ENCODE assay signal across 9 cellular contexts in the genomic region with DNA sequence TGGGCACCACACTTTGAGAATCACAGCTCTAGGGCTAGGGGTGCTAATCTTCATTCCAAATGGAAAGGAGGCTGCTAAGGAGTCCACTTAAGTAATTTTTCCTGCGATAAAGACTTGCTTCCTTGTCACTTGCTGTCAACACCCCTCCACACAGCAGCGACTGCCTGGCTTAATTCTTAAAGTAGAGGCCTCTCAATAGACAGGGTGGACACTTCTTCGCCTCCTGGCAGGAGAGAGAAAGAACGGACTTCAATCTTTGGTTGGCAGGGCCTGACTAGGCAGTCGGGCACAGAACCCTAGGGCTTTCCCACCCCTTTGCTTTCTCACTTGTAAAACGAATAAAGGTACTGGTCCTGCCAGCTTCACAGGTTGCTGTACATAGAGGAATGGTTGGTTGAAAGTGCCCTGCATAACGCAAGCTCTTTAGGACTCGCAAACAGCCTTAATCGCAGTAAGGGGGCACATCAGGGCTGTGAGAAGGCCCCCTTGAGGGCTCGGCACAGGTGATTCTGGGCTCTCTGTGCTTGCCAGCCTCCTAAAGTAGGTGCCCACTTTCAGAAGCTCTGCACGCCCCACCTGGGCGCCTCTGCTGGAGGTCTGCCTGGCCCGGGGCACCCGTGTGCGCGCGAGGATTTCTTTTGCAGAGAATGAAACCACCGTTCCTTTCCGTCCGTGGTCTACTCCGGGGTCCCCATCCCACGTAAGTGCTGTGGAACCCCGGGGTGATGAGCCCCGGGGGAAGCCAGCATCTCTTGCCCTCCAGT. TPM values are rescaled to one million over a fixed set of nuclear protein-coding genes. Genes with fewer than 3 reads are reported as not detected.
DNase-seq lines count a peak whose midpoint lies in the region; ATAC-seq and TF ChIP-seq lines count a peak whose summit lies in the region.
"Had no signal": no experiment of that assay in that cellular context is flagged by ENCODE, and none has a peak within 500 bp of the region (broad histone marks: within the 10 kb centered on the region; RNA-seq: fewer than 3 reads in every experiment).

No MANE protein-coding gene starts in this region.

- H3K9me3 ChIP-seq in heart left ventricle (peaks cover 0 to 10% (median 0%) of the 10 kb centered on the region in 12 donors), endodermal cell (ENCODE audit: control insufficient read depth, low read length) (peaks cover 33% of the 10 kb centered on the region), uterus (no peaks in the 10 kb centered on the region)

- TF ChIP-seq CTCF in heart left ventricle (IDR thresholded peaks at IDR 0.05) (peak in 1 of 12 donors; percentile 7), endodermal cell (conservative IDR thresholded peaks at IDR 0.05) (no peak), uterus (IDR thresholded peaks at IDR 0.05) (no peak)

- H3K9ac ChIP-seq in endodermal cell (ENCODE audit: extremely low read depth, low read length, poor library complexity, severe bottlenecking) = no peak overlapping the region

- H3K9me3 Mint-ChIP-seq in endodermal cell (peaks cover 22% of the 10 kb centered on the region), naive B cell (peaks cover 0 to 4% (median 3%) of the 10 kb centered on the region in 7 donors)

- H3K27me3 Mint-ChIP-seq in endodermal cell (ENCODE audit: insufficient read depth) = peaks cover 80% of the 10 kb centered on the region
- peaks cover 50 to 55% (median 52%) of the 10 kb centered on the region in 3 donors for H3K27me3 Mint-ChIP-seq in naive B cell

- H3K36me3 ChIP-seq in heart left ventricle = no peaks in the 10 kb centered on the region
- H3K36me3 ChIP-seq in endodermal cell (ENCODE audit: control insufficient read depth, insufficient read depth, low read length) = no peaks in the 10 kb centered on the region
- H3K36me3 ChIP-seq in uterus = no peaks in the 10 kb centered on the region

- DNase-seq in heart left ventricle (no peak), cardiac septum (ENCODE audit: low spot score) (no peak), endodermal cell (no peak), naive B cell (no peak), uterus (no peak), NCI-H1417 treated with DMSO at 0.1 percent for 48 hours (lab: John Stamatoyannopoulos, UW) (no peak), NCI-H526 treated with DMSO at 0.1 percent for 48 hours (lab: John Stamatoyannopoulos, UW) (no peak), mucosa of gallbladder (ENCODE audit: low spot score) (no peak)

- H3K27me3 ChIP-seq in heart left ventricle (peaks cover 0 to 17% (median 0%) of the 10 kb centered on the region in 9 donors), endodermal cell (ENCODE audit: control insufficient read depth, insufficient read depth, low read length, poor library complexity, severe bottlenecking) (peaks cover 65% of the 10 kb centered on the region), uterus (no peaks in the 10 kb centered on the region)

- H3K4me3 Mint-ChIP-seq in endodermal cell (peak overlapping the region; percentile 53), naive B cell (peak overlapping the region in 7 of 8 donors; percentile 37 to 78 (median 64))

- 31 to 52% (median 41%) methylated on average over 8 to 24 of the region's 24 CpGs for WGBS in heart left ventricle, 4 donors
- WGBS in endodermal cell (ENCODE audit: insufficient coverage in 1 of 2, insufficient read length in 1 of 2), 2 experiments = 64 to 96% methylated on average over 9 to 24 of the region's 24 CpGs

- H3K4me3 ChIP-seq in heart left ventricle = peak overlapping the region; percentile 9 to 67 (median 58)
- peak overlapping the region; percentile 56 for H3K4me3 ChIP-seq in endodermal cell (ENCODE audit: low read length)
- H3K4me3 ChIP-seq in uterus = peak overlapping the region; percentile 25 to 54

- intact Hi-C loops in heart left ventricle (cut with DNase I) (loop anchor here in 4 of 10 donors (1.0 to 5.0 kb wide), 3 partner anchors 36 to 46 kb away; partner anchors contain the start of gene CD34 (in 1 of the 4)), cardiac septum (cut with DNase I) (loop anchor here (2.0 kb wide), 1 partner anchor 50 kb away; no protein-coding TSS in a partner anchor), uterus (cut with DNase I; ENCODE audit: low total_unique reads) (no loop called here)

- peak overlapping the region; percentile 80 to 97 (median 90) for H3K27ac ChIP-seq in heart left ventricle
- H3K27ac ChIP-seq in endodermal cell (ENCODE audit: low read depth, low read length) = no peak overlapping the region
- peak overlapping the region; percentile 85 to 96 for H3K27ac ChIP-seq in uterus

- H3K4me1 Mint-ChIP-seq in endodermal cell (peaks cover 7% of the 10 kb centered on the region), naive B cell (peaks cover 14 to 47% (median 31%) of the 10 kb centered on the region in 3 donors)

- H3K36me3 Mint-ChIP-seq in endodermal cell (ENCODE audit: low read depth) (peaks cover 5% of the 10 kb centered on the region), naive B cell (peaks cover 5 to 8% of the 10 kb centered on the region in 2 donors)

- no peak for TF ChIP-seq POLR2A in heart left ventricle (IDR thresholded peaks at IDR 0.05)
- no peak for TF ChIP-seq POLR2A in uterus (IDR thresholded peaks at IDR 0.05)

- peaks cover 3 to 71% (median 46%) of the 10 kb centered on the region in 12 donors for H3K4me1 ChIP-seq in heart left ventricle
- H3K4me1 ChIP-seq in endodermal cell (ENCODE audit: control insufficient read depth, insufficient read depth, low read length) = no peaks in the 10 kb centered on the region
- H3K4me1 ChIP-seq in uterus = no peaks in the 10 kb centered on the region

- H3K27ac Mint-ChIP-seq in endodermal cell = no peak overlapping the region
- H3K27ac Mint-ChIP-seq in naive B cell = no peak overlapping the region

- ATAC-seq in heart left ventricle = no peak
- ATAC-seq in naive B cell (ENCODE audit: low read depth in 2 of 2) = peak in 1 of 2 donors; percentile 8

RNA-seq across cellular contexts. Expression of gene CD34, which starts 47.6 kb away (rescaled TPM):
- total RNA-seq in heart left ventricle (100 to 1,000 TPM in 1 of 9 donors, 10 to 100 TPM in 8; 43.6 to 103 (median 63.8) TPM), cardiac septum (49.9 TPM), endodermal cell (1 to 10 TPM; 1.6 to 6.9 TPM), uterus (100 to 1,000 TPM in 2 of 4 donors, 10 to 100 TPM in 2; 39.2 to 135 (median 81.2) TPM), mucosa of gallbladder (23.2 TPM)
- polyA plus RNA-seq in heart left ventricle (10 to 100 TPM; 37.4 to 41.8 TPM), naive B cell (ENCODE audit: low read depth in 6 of 6) (not detected)
- polyA plus RNA-seq in endodermal cell (2013, experiment 1 of 2) = 1.2 TPM
- polyA plus RNA-seq in endodermal cell (2013, experiment 2 of 2) = 0.99 TPM
- total RNA-seq: HT1080 had no signal
